Comparison of ENCODE assay signal across 1 cellular context in genomic region chr11:67233584-67234190, GRCh38.
TF ChIP-seq lines count a peak whose summit lies in the region.

No MANE protein-coding gene starts in this region.

TF ChIP-seq in GM23338, 12 proteins besides CTCF, POLR2A, EP300 and RAD21 (continued from another document):
- TF ChIP-seq REST (IDR thresholded peaks at IDR 0.05; ENCODE audit: unreplicated experiment) = no peak
TF ChIP-seq in GM23338: peak in this region for 0.
